In genomic region chr19:45523642-45524256, GRCh38 we compare ENCODE assay signal across 8 cellular contexts. TPM values are rescaled to one million over a fixed set of nuclear protein-coding genes. Genes with fewer than 3 reads are reported as not detected.
DNase-seq lines count a peak whose midpoint lies in the region; FAIRE-seq and TF ChIP-seq lines count a peak whose summit lies in the region.

No MANE protein-coding gene starts in this region.

- no peaks in the 10 kb centered on the region for H3K27me3 ChIP-seq in osteoblast (ENCODE audit: insufficient read depth, low read length)

- FAIRE-seq in frontal cortex (lab: Jason Lieb, UNC): peak; percentile 19

- TF ChIP-seq CTCF in osteoblast (IDR thresholded peaks at IDR 0.05; ENCODE audit: extremely low read depth, low read depth, low read length): peak; percentile 98

- H3K4me1 ChIP-seq in osteoblast (ENCODE audit: insufficient read depth, low read length): peaks cover 4% of the 10 kb centered on the region

- H3K36me3 ChIP-seq in SK-N-MC (ENCODE audit: insufficient read depth, low read length): peaks cover 4% of the 10 kb centered on the region; the same call in 1 of the 2 replicates
- peaks cover 77% of the 10 kb centered on the region for H3K36me3 ChIP-seq in osteoblast (ENCODE audit: insufficient read depth, low read length)

- no peak overlapping the region for H2AFZ ChIP-seq in osteoblast (ENCODE audit: low read length)

- no peak overlapping the region for H3K4me3 ChIP-seq in SK-N-MC
- H3K4me3 ChIP-seq in osteoblast (ENCODE audit: insufficient read depth, low read length): no peak overlapping the region

- H3K27ac ChIP-seq in SK-N-MC (no peak overlapping the region), osteoblast (ENCODE audit: low read depth, low read length) (peak overlapping the region; percentile 20)

- no peak overlapping the region for H3K9ac ChIP-seq in SK-N-MC (ENCODE audit: insufficient read length)

- DNase-seq in EH (ENCODE audit: low read depth) (peak; percentile 83), HCEC 1CT (peak; percentile 81), NCI-H1105 (lab: John Stamatoyannopoulos, UW) (peak; percentile 74), SK-N-MC (ENCODE audit: low read depth, low spot score) (peak; percentile 62), frontal cortex (ENCODE audit: low spot score in 2 of 2) (peak; percentile 89 to 90), osteoblast (ENCODE audit: insufficient read length, low spot score, missing footprints) (peak; percentile 98), ureter (ENCODE audit: low spot score) (peak; percentile 86)
- DNase-seq in activated naive CD4-positive, alpha-beta T cell treated with Interleukin-2 at 50 U/mL for 16 hours: peak; percentile 74

- H3K79me2 ChIP-seq in osteoblast (ENCODE audit: insufficient read depth, low read length): peaks cover 18% of the 10 kb centered on the region

- H3K9me3 ChIP-seq in SK-N-MC (ENCODE audit: low read depth, low read length) (no peaks in the 10 kb centered on the region), osteoblast (ENCODE audit: low read depth, low read length) (no peaks in the 10 kb centered on the region)

- peaks cover 42% of the 10 kb centered on the region for H4K20me1 ChIP-seq in osteoblast (ENCODE audit: insufficient read depth, low read length)

- no peak overlapping the region for H3K4me2 ChIP-seq in osteoblast (ENCODE audit: insufficient read depth, low read length)

RNA-seq across cellular contexts. Expression of gene VASP, which starts 16.5 kb away (rescaled TPM):
- total RNA-seq in frontal cortex (9.0 TPM), osteoblast (50.1 and 71.3 TPM in 2 replicates), ureter (90.1 TPM)

RNA-seq across cellular contexts. Expression of gene PPM1N, which starts 25.5 kb away (rescaled TPM):
- total RNA-seq in frontal cortex (0.82 TPM), osteoblast (0.29 and 0.36 TPM in 2 replicates), ureter (1.4 TPM)

RNA-seq across cellular contexts. Expression of gene RTN2, which starts 26.9 kb away (rescaled TPM):
- total RNA-seq in frontal cortex: 54.2 TPM
- total RNA-seq in osteoblast: 6.2 TPM in 2 replicates
- total RNA-seq in ureter: 5.8 TPM

RNA-seq across cellular contexts. Expression of gene FOSB, which starts 56.0 kb away (rescaled TPM):
- total RNA-seq in frontal cortex: 2.0 TPM
- total RNA-seq in osteoblast: 3.3 and 3.8 TPM in 2 replicates
- total RNA-seq in ureter: 1.5 TPM
